Comparison of ENCODE assay signal across 2 cellular contexts in the genomic region with DNA sequence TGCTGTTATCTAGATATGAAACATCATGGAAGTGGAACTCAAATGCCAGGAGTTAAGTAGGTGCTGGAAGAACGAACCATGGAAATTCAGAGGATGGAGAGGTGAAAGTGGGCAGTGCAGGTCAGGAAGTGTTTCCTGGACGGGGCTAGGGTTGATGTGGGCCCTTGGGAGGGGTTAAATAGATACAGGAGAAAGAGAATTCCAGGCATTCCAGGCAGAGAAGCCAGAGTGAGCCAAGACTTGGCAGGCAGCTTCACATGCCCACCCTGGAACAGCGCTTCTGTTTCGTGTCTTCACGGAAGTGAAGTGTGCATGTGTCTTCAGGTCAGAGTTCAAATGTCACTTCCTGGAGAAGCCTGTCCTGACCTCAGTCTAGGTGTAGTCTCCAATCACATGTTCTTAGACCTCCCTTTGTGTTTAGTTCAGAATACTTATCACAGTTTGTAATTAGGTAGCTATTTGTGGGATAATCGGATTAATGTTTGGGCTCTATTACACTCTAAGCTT.
TF ChIP-seq lines count a peak whose summit lies in the region.

No MANE protein-coding gene starts in this region.

TF ChIP-seq in HepG2, 621 proteins besides CTCF, POLR2A, EP300 and RAD21:
- TF ChIP-seq SNAPC5 (CRISPR knock-in tag; IDR thresholded peaks at IDR 0.05; ENCODE audit: borderline replicate concordance) (no peak), GABPA (IDR thresholded peaks at IDR 0.05; ENCODE audit: low read depth, low read length) (no peak), GABPA (CRISPR knock-in tag; IDR thresholded peaks at IDR 0.05; ENCODE audit: low read depth) (peak; percentile 34; the same call in 1 of the 2 replicates), NR2C2 (CRISPR knock-in tag; IDR thresholded peaks at IDR 0.05; ENCODE audit: borderline replicate concordance) (peak; percentile 46; the same call in 1 of the 2 replicates)
- TF ChIP-seq, protein P1, sequence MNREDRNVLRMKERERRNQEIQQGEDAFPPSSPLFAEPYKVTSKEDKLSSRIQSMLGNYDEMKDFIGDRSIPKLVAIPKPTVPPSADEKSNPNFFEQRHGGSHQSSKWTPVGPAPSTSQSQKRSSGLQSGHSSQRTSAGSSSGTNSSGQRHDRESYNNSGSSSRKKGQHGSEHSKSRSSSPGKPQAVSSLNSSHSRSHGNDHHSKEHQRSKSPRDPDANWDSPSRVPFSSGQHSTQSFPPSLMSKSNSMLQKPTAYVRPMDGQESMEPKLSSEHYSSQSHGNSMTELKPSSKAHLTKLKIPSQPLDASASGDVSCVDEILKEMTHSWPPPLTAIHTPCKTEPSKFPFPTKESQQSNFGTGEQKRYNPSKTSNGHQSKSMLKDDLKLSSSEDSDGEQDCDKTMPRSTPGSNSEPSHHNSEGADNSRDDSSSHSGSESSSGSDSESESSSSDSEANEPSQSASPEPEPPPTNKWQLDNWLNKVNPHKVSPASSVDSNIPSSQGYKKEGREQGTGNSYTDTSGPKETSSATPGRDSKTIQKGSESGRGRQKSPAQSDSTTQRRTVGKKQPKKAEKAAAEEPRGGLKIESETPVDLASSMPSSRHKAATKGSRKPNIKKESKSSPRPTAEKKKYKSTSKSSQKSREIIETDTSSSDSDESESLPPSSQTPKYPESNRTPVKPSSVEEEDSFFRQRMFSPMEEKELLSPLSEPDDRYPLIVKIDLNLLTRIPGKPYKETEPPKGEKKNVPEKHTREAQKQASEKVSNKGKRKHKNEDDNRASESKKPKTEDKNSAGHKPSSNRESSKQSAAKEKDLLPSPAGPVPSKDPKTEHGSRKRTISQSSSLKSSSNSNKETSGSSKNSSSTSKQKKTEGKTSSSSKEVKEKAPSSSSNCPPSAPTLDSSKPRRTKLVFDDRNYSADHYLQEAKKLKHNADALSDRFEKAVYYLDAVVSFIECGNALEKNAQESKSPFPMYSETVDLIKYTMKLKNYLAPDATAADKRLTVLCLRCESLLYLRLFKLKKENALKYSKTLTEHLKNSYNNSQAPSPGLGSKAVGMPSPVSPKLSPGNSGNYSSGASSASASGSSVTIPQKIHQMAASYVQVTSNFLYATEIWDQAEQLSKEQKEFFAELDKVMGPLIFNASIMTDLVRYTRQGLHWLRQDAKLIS (CRISPR knock-in tag; IDR thresholded peaks at IDR 0.05): no peak
TF ChIP-seq in HepG2: peak in this region for 2.

TF ChIP-seq in GM12878, 131 proteins besides CTCF, POLR2A, EP300 and RAD21:
- TF ChIP-seq SRF (IDR thresholded peaks at IDR 0.05; ENCODE audit: low read depth in 2 of 2, low read length in 2 of 2) (no peak), NRF1 (conservative IDR thresholded peaks at IDR 0.05; ENCODE audit: low read depth, low read length) (no peak), NR2C1 (IDR thresholded peaks at IDR 0.05) (0 out of 2 replicates have a peak, but pooled peaks have one; percentile 34)
- TF ChIP-seq, protein P2, sequence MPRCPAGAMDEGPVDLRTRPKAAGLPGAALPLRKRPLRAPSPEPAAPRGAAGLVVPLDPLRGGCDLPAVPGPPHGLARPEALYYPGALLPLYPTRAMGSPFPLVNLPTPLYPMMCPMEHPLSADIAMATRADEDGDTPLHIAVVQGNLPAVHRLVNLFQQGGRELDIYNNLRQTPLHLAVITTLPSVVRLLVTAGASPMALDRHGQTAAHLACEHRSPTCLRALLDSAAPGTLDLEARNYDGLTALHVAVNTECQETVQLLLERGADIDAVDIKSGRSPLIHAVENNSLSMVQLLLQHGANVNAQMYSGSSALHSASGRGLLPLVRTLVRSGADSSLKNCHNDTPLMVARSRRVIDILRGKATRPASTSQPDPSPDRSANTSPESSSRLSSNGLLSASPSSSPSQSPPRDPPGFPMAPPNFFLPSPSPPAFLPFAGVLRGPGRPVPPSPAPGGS (IDR thresholded peaks at IDR 0.05; ENCODE audit: borderline replicate concordance, insufficient read depth, low read depth, low read length, poor library complexity, severe bottlenecking): no peak
